7 cellular contexts compared by ENCODE assay signal in the genomic region with DNA sequence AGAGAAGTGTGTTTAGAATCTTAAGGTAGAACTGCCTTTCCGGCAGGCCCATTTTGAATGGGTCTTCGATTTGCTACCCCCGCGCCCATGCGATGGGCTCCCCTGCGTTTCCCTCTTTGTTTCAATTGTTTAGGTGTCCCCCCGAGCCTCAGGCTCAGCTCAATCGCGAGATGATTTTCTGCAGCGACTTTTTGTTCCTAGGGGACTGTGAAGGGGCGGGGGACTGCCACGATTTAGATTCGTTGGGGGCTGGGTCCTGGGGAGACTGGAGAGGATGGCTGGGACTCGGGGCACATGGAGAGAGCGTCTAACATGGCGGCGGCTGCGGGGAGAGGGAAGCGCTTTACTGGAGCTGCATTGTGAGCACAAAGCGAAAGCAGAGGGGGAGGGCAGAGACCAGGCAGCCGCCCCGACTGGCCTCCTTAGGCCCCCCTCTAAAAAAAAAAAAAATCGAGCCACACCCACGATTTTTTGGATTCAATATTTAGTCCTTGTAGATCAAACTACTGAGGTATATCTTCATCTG. TPM values are rescaled to one million over a fixed set of nuclear protein-coding genes. Genes with fewer than 3 reads are reported as not detected.
DNase-seq lines count a peak whose midpoint lies in the region; ATAC-seq and TF ChIP-seq lines count a peak whose summit lies in the region.

No MANE protein-coding gene starts in this region.

- intact Hi-C loops in colonic mucosa (cut with DNase I), result no loop called here

- TF ChIP-seq POLR2A in GM15510 (IDR thresholded peaks at IDR 0.05; ENCODE audit: borderline replicate concordance, extremely low read depth, insufficient read length), result peak; percentile 60

- H3K9me3 ChIP-seq in colonic mucosa, result no peaks in the 10 kb centered on the region

- peaks cover 30% of the 10 kb centered on the region for H3K4me1 ChIP-seq in colonic mucosa

- ATAC-seq in HG02938 (IDR thresholded peaks at IDR 0.05; ENCODE audit: unreplicated experiment) (peak; percentile 33), left lobe of liver (peak; percentile 38)

- H3K27ac ChIP-seq in colonic mucosa, result peak overlapping the region; percentile 98

- H3K27me3 ChIP-seq in colonic mucosa, result no peaks in the 10 kb centered on the region

- TF ChIP-seq CTCF in colonic mucosa (IDR thresholded peaks at IDR 0.05), result no peak

- DNase-seq in NCI-H2227 (lab: John Stamatoyannopoulos, UW; ENCODE audit: unreplicated experiment), result peak; percentile 83
- peak; percentile 87 for DNase-seq in activated CD4-positive, alpha-beta T cell treated with anti-CD3 and anti-CD28 coated beads for 48 hours
- peak; percentile 86 for DNase-seq in colonic mucosa
- peak; percentile 71 for DNase-seq in left lobe of liver (ENCODE audit: low spot score)
- peak; percentile 68 to 69 for DNase-seq in stimulated activated CD4-positive, alpha-beta T cell treated with anti-CD3 and anti-CD28 coated beads, Interleukin-2, amount 100 ng/mL, for 48 hours

- H3K4me3 ChIP-seq in colonic mucosa, result peak overlapping the region; percentile 98

- H3K36me3 ChIP-seq in colonic mucosa, result no peaks in the 10 kb centered on the region

- peak overlapping the region; percentile 93 to 100 for H3K9ac ChIP-seq in colonic mucosa (ENCODE audit: low read depth in 2 of 2, low read length in 2 of 2)

RNA-seq across cellular contexts. Expression of a gene that starts 1.7 kb away (rescaled TPM):
- total RNA-seq in colonic mucosa, result 100 to 1,000 TPM; 182 to 274 TPM
- total RNA-seq in left lobe of liver, result 68.6 TPM

RNA-seq across cellular contexts. Expression of a gene that starts 52.2 kb away (rescaled TPM):
- total RNA-seq in colonic mucosa (10 to 100 TPM; 24.1 to 48.0 TPM), left lobe of liver (12.9 TPM)

Comparison
In these comparisons a context has a peak if more than half of its experiments do, and no peak if none do; other contexts are left out.
1. Peak in every context shown above with its lines: DNase-seq, ATAC-seq, H3K4me3 ChIP-seq and H3K27ac ChIP-seq.